ENCODE assay signal across 8 cellular contexts in the genomic region with DNA sequence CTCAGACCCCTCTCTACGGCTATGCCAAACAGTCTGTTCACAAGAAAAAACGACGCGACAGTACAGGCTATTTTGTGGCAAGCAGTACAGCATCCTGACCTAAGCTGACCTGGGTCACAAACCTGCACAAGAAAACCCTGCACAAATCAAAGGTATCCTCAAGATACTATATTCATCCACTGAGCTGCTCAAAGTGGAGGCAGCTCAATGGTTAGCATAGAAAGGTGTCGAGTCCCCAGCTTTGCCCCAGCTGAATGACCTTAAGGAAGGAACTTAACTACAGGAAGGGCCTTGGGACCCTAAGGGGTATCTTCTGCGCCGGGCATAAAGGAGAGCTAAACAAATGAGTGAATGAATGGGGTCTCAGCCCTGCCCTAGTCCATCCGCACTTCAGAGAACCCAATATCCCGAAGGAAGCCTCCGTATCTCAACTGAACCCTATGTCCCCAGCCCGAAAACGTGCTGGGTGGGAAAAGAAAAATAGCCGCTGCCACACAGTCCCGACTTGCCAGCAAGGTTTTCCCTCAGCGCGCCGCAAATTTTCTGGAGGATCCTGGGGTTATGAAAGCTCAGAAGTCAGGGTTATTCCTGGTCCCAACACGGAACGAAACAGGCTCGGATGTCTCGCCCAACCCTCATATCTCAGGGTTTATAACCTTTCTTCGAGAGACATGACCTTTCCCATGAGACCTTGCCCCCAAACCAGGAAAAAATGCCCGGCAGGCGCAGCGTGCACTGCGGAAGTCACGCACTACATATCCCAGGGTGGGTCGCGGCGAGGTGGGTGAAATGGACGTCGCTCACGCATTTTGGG. TPM values are rescaled to one million over a fixed set of nuclear protein-coding genes. Genes with fewer than 3 reads are reported as not detected.
DNase-seq lines count a peak whose midpoint lies in the region; ATAC-seq and TF ChIP-seq lines count a peak whose summit lies in the region.

A gene with protein sequence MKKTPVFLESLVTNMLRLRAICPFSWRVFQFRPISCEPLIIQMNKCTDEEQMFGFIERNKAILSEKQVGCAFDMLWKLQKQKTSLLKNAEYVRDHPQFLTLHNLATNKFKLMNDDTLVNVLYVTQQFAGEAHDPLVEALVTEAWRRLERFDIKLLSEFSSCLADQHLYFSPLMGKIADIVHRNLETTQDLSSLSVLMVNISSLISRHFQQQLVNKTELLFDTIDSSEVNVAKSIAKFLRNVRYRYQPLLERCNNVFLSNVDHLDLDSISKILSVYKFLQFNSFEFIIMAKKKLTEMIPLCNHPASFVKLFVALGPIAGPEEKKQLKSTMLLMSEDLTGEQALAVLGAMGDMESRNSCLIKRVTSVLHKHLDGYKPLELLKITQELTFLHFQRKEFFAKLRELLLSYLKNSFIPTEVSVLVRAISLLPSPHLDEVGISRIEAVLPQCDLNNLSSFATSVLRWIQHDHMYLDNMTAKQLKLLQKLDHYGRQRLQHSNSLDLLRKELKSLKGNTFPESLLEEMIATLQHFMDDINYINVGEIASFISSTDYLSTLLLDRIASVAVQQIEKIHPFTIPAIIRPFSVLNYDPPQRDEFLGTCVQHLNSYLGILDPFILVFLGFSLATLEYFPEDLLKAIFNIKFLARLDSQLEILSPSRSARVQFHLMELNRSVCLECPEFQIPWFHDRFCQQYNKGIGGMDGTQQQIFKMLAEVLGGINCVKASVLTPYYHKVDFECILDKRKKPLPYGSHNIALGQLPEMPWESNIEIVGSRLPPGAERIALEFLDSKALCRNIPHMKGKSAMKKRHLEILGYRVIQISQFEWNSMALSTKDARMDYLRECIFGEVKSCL (minus strand): TSS at position 706 of the 814 bp plus-strand sequence. CDS start 1,836 bp downstream, outside the sequence.

- H3K27ac Mint-ChIP-seq in activated naive CD8-positive, alpha-beta T cell treated with anti-CD3 and anti-CD28 coated beads, Interleukin-2, amount 50 U/mL, for 24 hours = peak within 1 kb of the TSS; percentile 95
- peak within 1 kb of the TSS; percentile 94 for H3K27ac Mint-ChIP-seq in type B pancreatic cell

- H3K36me3 Mint-ChIP-seq in activated naive CD8-positive, alpha-beta T cell treated with anti-CD3 and anti-CD28 coated beads, Interleukin-2, amount 50 U/mL, for 24 hours (ENCODE audit: low read depth) = peaks cover 8% of the 10 kb centered on the region
- no peaks in the 10 kb centered on the region for H3K36me3 Mint-ChIP-seq in type B pancreatic cell

- TF ChIP-seq CTCF in GM12864 (IDR thresholded peaks at IDR 0.05; ENCODE audit: low read depth, low read length, missing control alignments) (no peak), type B pancreatic cell (conservative IDR thresholded peaks at IDR 0.05) (no peak)

- H3K4me3 ChIP-seq in GM12864 (ENCODE audit: low read depth, low read length) = peak within 1 kb of the TSS; percentile 60

- peak; percentile 99 for ATAC-seq in HG02678 (IDR thresholded peaks at IDR 0.05; ENCODE audit: unreplicated experiment)
- peak; percentile 100 for ATAC-seq in activated naive CD8-positive, alpha-beta T cell treated with anti-CD3 and anti-CD28 coated beads, Interleukin-2, amount 50 U/mL, for 24 hours

- no peaks in the 10 kb centered on the region for H3K27me3 Mint-ChIP-seq in activated naive CD8-positive, alpha-beta T cell treated with anti-CD3 and anti-CD28 coated beads, Interleukin-2, amount 50 U/mL, for 24 hours
- peaks cover 3% of the 10 kb centered on the region for H3K27me3 Mint-ChIP-seq in type B pancreatic cell

- peak within 1 kb of the TSS; percentile 99 for H3K4me3 Mint-ChIP-seq in activated naive CD8-positive, alpha-beta T cell treated with anti-CD3 and anti-CD28 coated beads, Interleukin-2, amount 50 U/mL, for 24 hours
- peak within 1 kb of the TSS; percentile 98 for H3K4me3 Mint-ChIP-seq in type B pancreatic cell

- DNase-seq in GM12864 (ENCODE audit: low read depth) (peak; percentile 84), NCI-H128 (lab: John Stamatoyannopoulos, UW; ENCODE audit: unreplicated experiment) (peak; percentile 77), SW480 (ENCODE audit: low spot score) (peak; percentile 91), cardiac septum (ENCODE audit: low spot score) (peak; percentile 95), pons (ENCODE audit: low spot score) (peak; percentile 94), type B pancreatic cell (ENCODE audit: extremely low spot score, unreplicated experiment) (peak; percentile 88)
- peak; percentile 88 for DNase-seq in activated naive CD8-positive, alpha-beta T cell treated with anti-CD3 and anti-CD28 coated beads, Interleukin-2, amount 50 U/mL, for 24 hours

- no peaks in the 10 kb centered on the region for H3K9me3 Mint-ChIP-seq in activated naive CD8-positive, alpha-beta T cell treated with anti-CD3 and anti-CD28 coated beads, Interleukin-2, amount 50 U/mL, for 24 hours
- H3K9me3 Mint-ChIP-seq in type B pancreatic cell = no peaks in the 10 kb centered on the region

- intact Hi-C loops in cardiac septum (cut with DNase I) = loop anchor here (1.0 kb wide), 2 partner anchors 11 to 225 kb away; a partner anchor contains a TSS

- H3K4me1 Mint-ChIP-seq in activated naive CD8-positive, alpha-beta T cell treated with anti-CD3 and anti-CD28 coated beads, Interleukin-2, amount 50 U/mL, for 24 hours = peaks cover 19% of the 10 kb centered on the region
- H3K4me1 Mint-ChIP-seq in type B pancreatic cell (ENCODE audit: unreplicated experiment) = peaks cover 19% of the 10 kb centered on the region

RNA-seq across cellular contexts. Expression of the gene that starts here (rescaled TPM):
- total RNA-seq in cardiac septum (65.2 TPM), type B pancreatic cell (ENCODE audit: low replicate concordance) (35.8 and 38.8 TPM in 2 replicates)

Comparison
In these comparisons a context has a peak if more than half of its experiments do, and no peak if none do; other contexts are left out.
1. Peak in every context shown above with its lines: DNase-seq, ATAC-seq and H3K4me3 ChIP-seq.